Comparison of ENCODE assay signal across 14 cellular contexts in the genomic region with DNA sequence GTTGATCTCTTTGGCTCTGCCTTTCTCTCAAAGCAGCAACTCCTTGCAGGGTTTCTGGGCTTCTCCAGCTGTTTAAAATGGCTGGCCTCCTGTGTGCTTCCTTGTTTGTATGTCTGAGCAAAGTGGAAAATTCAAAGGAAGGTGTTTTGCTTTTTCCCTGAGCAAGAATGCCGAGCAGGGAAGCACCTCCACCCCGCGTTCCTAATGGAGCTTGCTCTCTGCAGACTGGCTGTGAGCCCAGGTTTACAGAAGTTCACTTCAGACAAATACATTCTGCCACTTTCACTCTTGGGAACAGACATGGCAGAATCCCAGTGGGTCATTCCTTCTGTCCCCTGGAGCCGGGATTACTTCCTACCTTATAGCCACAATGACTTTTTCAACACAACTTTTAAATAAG.
DNase-seq lines count a peak whose midpoint lies in the region; ATAC-seq, FAIRE-seq and TF ChIP-seq lines count a peak whose summit lies in the region.
"Had no signal": no experiment of that assay in that cellular context is flagged by ENCODE, and none has a peak within 500 bp of the region (broad histone marks: within the 10 kb centered on the region; RNA-seq: fewer than 3 reads in every experiment).

No MANE protein-coding gene starts in this region.

- dilution Hi-C loops in endothelial cell of umbilical vein (cut with MboI; ENCODE audit: extremely low pct_ligation_motif_present, low sequenced_read_pairs): no loop called here

- DNase-seq in DMS79 (lab: John Stamatoyannopoulos, UW) (peak; percentile 77), NCI-H2029 treated with DMSO at 0.1 percent for 48 hours (lab: John Stamatoyannopoulos, UW) (peak; percentile 68), endothelial cell of umbilical vein (ENCODE audit: low read depth, low spot score) (peak; percentile 21), midbrain (lab: John Stamatoyannopoulos, UW) (peak; percentile 37), retina (no peak), nephron progenitor cell (no peak), AG08396 (ENCODE audit: low spot score) (no peak)
- DNase-seq: activated CD4-positive, alpha-beta T cell treated with anti-CD3 and anti-CD28 coated beads, Interleukin-2, amount 10 ng/mL, durations not matched to agents 24 days and 14 days; cerebellar nuclear complex; naive B cell; NCI-H187 treated with DMSO at 0.1 percent for 48 hours; tibial artery had no signal

- no peak overlapping the region for H2AFZ ChIP-seq in endothelial cell of umbilical vein (ENCODE audit: low read depth, low read length)

- H3K4me1 Mint-ChIP-seq in nephron progenitor cell: peaks cover 44% of the 10 kb centered on the region
- H3K4me1 Mint-ChIP-seq: activated CD4-positive, alpha-beta T cell treated with anti-CD3 and anti-CD28 coated beads, Interleukin-2, amount 10 ng/mL, durations not matched to agents 24 days and 14 days; naive B cell had no signal

- peaks cover 11% of the 10 kb centered on the region for H3K4me1 ChIP-seq in endothelial cell of umbilical vein (ENCODE audit: control insufficient read depth, extremely low read depth, insufficient read depth, low read length)

- no peak for FAIRE-seq in endothelial cell of umbilical vein (lab: Jason Lieb, UNC)

- H3K36me3 Mint-ChIP-seq in nephron progenitor cell (ENCODE audit: low read depth): no peaks in the 10 kb centered on the region
- H3K36me3 Mint-ChIP-seq: activated naive CD8-positive, alpha-beta T cell; naive B cell had no signal

- POLR2A ChIA-PET in endothelial cell of umbilical vein (lab: Charles Lee): no interaction called here

- H3K27me3 Mint-ChIP-seq in nephron progenitor cell (ENCODE audit: low read depth, poor library complexity): peaks cover 17% of the 10 kb centered on the region

- CTCF ChIA-PET in endothelial cell of umbilical vein (lab: Charles Lee): no interaction called here

- no peak overlapping the region for H3K4me3 ChIP-seq in endothelial cell of umbilical vein (replicated peaks in 1 of 3; ENCODE audit: insufficient read depth in 1 of 3, low read depth in 1 of 3, low read length in 3 of 3)
- H3K4me3 ChIP-seq: tibial artery had no signal

- no TSS peak for BruUV-seq in endothelial cell of umbilical vein (replicated peaks; lab: Mats Ljungman, UMichigan)

- H3K4me2 ChIP-seq in endothelial cell of umbilical vein (ENCODE audit: insufficient read depth, low read length): no peak overlapping the region

- H3K9me1 ChIP-seq in endothelial cell of umbilical vein (replicated peaks; ENCODE audit: control insufficient read depth, extremely low read depth, insufficient read depth, low read length): no peaks in the 10 kb centered on the region

- H3K9ac ChIP-seq in endothelial cell of umbilical vein (replicated peaks; ENCODE audit: extremely low read depth, insufficient read depth, low read length): no peak overlapping the region

- H3K27me3 ChIP-seq in endothelial cell of umbilical vein (ENCODE audit: control insufficient read depth in 2 of 2, insufficient read depth in 2 of 2, low read length in 2 of 2): no peaks in the 10 kb centered on the region
- H3K27me3 ChIP-seq: tibial artery had no signal

- H3K9me3 Mint-ChIP-seq in nephron progenitor cell: no peaks in the 10 kb centered on the region
- H3K9me3 Mint-ChIP-seq: activated CD4-positive, alpha-beta T cell treated with anti-CD3 and anti-CD28 coated beads, Interleukin-2, amount 10 ng/mL, durations not matched to agents 24 days and 14 days; naive B cell had no signal

- no peak overlapping the region for H3K4me3 Mint-ChIP-seq in nephron progenitor cell
- H3K4me3 Mint-ChIP-seq: activated CD4-positive, alpha-beta T cell treated with anti-CD3 and anti-CD28 coated beads, Interleukin-2, amount 10 ng/mL, durations not matched to agents 24 days and 14 days; activated naive CD8-positive, alpha-beta T cell; naive B cell had no signal

- TF ChIP-seq CTCF in endothelial cell of umbilical vein (IDR thresholded peaks at IDR 0.05; ENCODE audit: extremely low read depth in 1 of 2, insufficient read depth in 1 of 2, low read depth in 1 of 2, low read length in 2 of 2) (no peak), nephron progenitor cell (IDR thresholded peaks at IDR 0.05) (no peak)

- H4K20me1 ChIP-seq in endothelial cell of umbilical vein (replicated peaks; ENCODE audit: control insufficient read depth, extremely low read depth, insufficient read depth, low read length): no peaks in the 10 kb centered on the region

- H3K36me3 ChIP-seq in endothelial cell of umbilical vein (ENCODE audit: control insufficient read depth in 2 of 2, extremely low read depth in 1 of 2, insufficient read depth in 2 of 2, low read length in 2 of 2): no peaks in the 10 kb centered on the region
- H3K36me3 ChIP-seq: tibial artery had no signal

- H3K79me2 ChIP-seq in endothelial cell of umbilical vein (ENCODE audit: control insufficient read depth, insufficient read depth, low read length): no peaks in the 10 kb centered on the region

- no peaks in the 10 kb centered on the region for H3K9me3 ChIP-seq in endothelial cell of umbilical vein (replicated peaks; ENCODE audit: control insufficient read depth, insufficient read depth, low read length)
- H3K9me3 ChIP-seq: tibial artery had no signal

- H3K27ac Mint-ChIP-seq in nephron progenitor cell: no peak overlapping the region
- H3K27ac Mint-ChIP-seq: activated CD4-positive, alpha-beta T cell treated with anti-CD3 and anti-CD28 coated beads, Interleukin-2, amount 10 ng/mL, durations not matched to agents 24 days and 14 days; activated naive CD8-positive, alpha-beta T cell; naive B cell had no signal

- no peak overlapping the region for H3K27ac ChIP-seq in endothelial cell of umbilical vein (ENCODE audit: insufficient read depth, low read depth, low read length)
- H3K27ac ChIP-seq: tibial artery had no signal

- no peak for ATAC-seq in HG03571 (IDR thresholded peaks at IDR 0.05; ENCODE audit: unreplicated experiment)

- intact Hi-C loops in endothelial cell of umbilical vein (cut with micrococcal nuclease): loop anchor here (10.0 kb wide), 1 partner anchor 415 kb away; no protein-coding TSS in a partner anchor

- no peak for TF ChIP-seq POLR2A in endothelial cell of umbilical vein (IDR thresholded peaks at IDR 0.05; ENCODE audit: low read depth, low read length)

TF ChIP-seq in endothelial cell of umbilical vein, 7 proteins besides CTCF, POLR2A, EP300 and RAD21:
- TF ChIP-seq JUN (IDR thresholded peaks at IDR 0.05; ENCODE audit: borderline replicate concordance, insufficient read depth, insufficient read length, low read depth): no peak
- no peak for TF ChIP-seq EZH2 (IDR thresholded peaks at IDR 0.05; ENCODE audit: borderline replicate concordance, low read depth, low read length, severe bottlenecking)
- TF ChIP-seq FOS (IDR thresholded peaks at IDR 0.05; ENCODE audit: borderline replicate concordance, insufficient read depth, low read length): no peak

Comparison
In these comparisons a context has a peak if more than half of its experiments do, and no peak if none do; other contexts are left out.
1. DNase-seq: peak in DMS79 (single experiment), NCI-H2029 treated with DMSO at 0.1 percent for 48 hours (single experiment), endothelial cell of umbilical vein (single experiment) and midbrain (single experiment); none in retina (single experiment), nephron progenitor cell (single experiment) and AG08396 (single experiment).